9 cellular contexts compared by ENCODE assay signal in the genomic region with DNA sequence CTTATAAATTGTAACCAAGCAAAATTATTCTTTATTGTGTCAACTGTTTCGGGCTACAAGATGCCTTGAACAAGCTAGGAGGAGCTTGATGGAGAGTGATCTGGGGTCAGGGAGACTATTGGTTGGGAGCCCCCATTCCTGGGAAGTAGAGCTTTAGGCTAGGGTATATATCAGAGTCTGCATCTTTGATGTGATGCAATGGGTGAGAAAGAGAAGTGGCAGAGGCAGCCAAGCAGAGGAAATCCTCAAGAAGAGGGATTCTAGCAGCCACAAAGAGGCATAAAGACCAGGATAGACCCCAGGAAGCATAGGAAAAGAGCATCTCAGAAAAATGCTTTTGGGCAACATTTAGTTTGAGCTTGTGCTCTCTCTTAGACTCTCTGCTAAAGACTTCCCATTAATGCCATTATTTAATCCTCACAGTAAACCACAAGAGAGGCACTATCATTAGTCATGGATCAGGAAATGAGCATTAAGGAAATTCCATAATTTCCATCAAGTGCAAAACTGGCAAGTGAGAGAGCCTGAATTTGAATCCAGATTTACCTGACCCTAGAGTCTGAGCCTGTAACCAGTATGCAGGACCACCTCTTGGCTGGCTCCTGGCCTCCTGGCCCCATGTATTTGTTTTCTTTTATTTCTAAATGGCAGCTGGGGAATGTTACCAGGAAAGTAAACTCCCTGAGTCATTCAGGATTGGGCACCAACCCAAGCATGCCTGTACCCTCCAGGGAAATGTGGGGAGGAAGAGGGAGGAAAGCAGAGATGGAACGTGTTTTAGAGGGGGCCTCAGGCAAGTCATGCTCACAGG.
DNase-seq lines count a peak whose midpoint lies in the region; TF ChIP-seq lines count a peak whose summit lies in the region.
"Had no signal": no experiment of that assay in that cellular context is flagged by ENCODE, and none has a peak within 500 bp of the region (broad histone marks: within the 10 kb centered on the region; RNA-seq: fewer than 3 reads in every experiment).

No MANE protein-coding gene starts in this region.

- H3K9me3 ChIP-seq in BE2C: no peaks in the 10 kb centered on the region

- peaks cover 36% of the 10 kb centered on the region for H3K4me1 ChIP-seq in BE2C

- H3K36me3 ChIP-seq in BE2C: no peaks in the 10 kb centered on the region

- H3K4me3 ChIP-seq in BE2C (ENCODE audit: low read depth, low read length): no peak overlapping the region

- in situ Hi-C loops in KBM-7 (cut with MboI; ENCODE audit: low pct_unique_long_range_greater_than_20kb, low sequenced_read_pairs): no loop called here

- TF ChIP-seq CTCF in BE2C (IDR thresholded peaks at IDR 0.05; ENCODE audit: low read depth, low read length): no peak

- H3K27me3 ChIP-seq in BE2C: no peaks in the 10 kb centered on the region

- peak; percentile 55 for DNase-seq in BE2C
- DNase-seq in NCI-H2171 (lab: John Stamatoyannopoulos, UW): peak; percentile 73
- DNase-seq in dermis blood vessel endothelial cell: peak; percentile 95
- DNase-seq in mucosa of gallbladder (ENCODE audit: low spot score): peak; percentile 45
- DNase-seq in NCI-H1436 (lab: John Stamatoyannopoulos, UW): no peak
- no peak for DNase-seq in inferior parietal cortex (ENCODE audit: extremely low spot score)
- no peak for DNase-seq in KBM-7
- DNase-seq in retina: no peak
- DNase-seq: activated naive CD8-positive, alpha-beta T cell treated with anti-CD3 and anti-CD28 coated beads, Interleukin-2, amount 10 ng/mL, durations not matched to agents 7 days and 5 days had no signal

Comparison
In these comparisons a context has a peak if more than half of its experiments do, and no peak if none do; other contexts are left out.
1. DNase-seq: peak in BE2C (single experiment), NCI-H2171 (single experiment), dermis blood vessel endothelial cell (single experiment) and mucosa of gallbladder (single experiment); none in NCI-H1436 (single experiment), inferior parietal cortex (single experiment), KBM-7 (single experiment) and retina (single experiment).